Comparison of ENCODE assay signal across 8 cellular contexts in genomic region chr12:54368016-54368708, GRCh38. TPM values are rescaled to one million over a fixed set of nuclear protein-coding genes. Genes with fewer than 3 reads are reported as not detected.
A peak's percentile ranks its signal among the peaks of the same experiment; 100 is the strongest.
DNase-seq lines count a peak whose midpoint lies in the region; ATAC-seq, FAIRE-seq and TF ChIP-seq lines count a peak whose summit lies in the region.

No MANE protein-coding gene starts in this region.

- H2AK5ac ChIP-seq in trophoblast cell (ENCODE audit: low read length) = no peak overlapping the region

- H3K4me1 Mint-ChIP-seq in astrocyte (ENCODE audit: low read depth, unreplicated experiment) (peaks cover 18% of the 10 kb centered on the region), progenitor cell of endocrine pancreas (ENCODE audit: low read depth) (peaks cover 6% of the 10 kb centered on the region)

- H2BK5ac ChIP-seq in trophoblast cell (ENCODE audit: low read depth, low read length, poor library complexity) = no peak overlapping the region

- H3K4me3 ChIP-seq in astrocyte (ENCODE audit: insufficient read depth, low read depth, low read length) (no peak overlapping the region), trophoblast cell (ENCODE audit: low read depth, low read length) (no peak overlapping the region)

- H2BK120ac ChIP-seq in trophoblast cell (ENCODE audit: insufficient read depth, low read length, poor library complexity) = no peak overlapping the region

- WGBS in trophoblast cell (ENCODE audit: extremely low coverage, insufficient coverage, insufficient read length) = no CpG with 5 or more reads among the region's 5 CpGs

- H3K27ac ChIP-seq in astrocyte (ENCODE audit: low read depth, low read length) = no peak overlapping the region
- H3K27ac ChIP-seq in trophoblast cell (ENCODE audit: low read depth, low read length) = no peak overlapping the region

- H4K12ac ChIP-seq in trophoblast cell (ENCODE audit: low read depth, low read length) = no peak overlapping the region

- no peak overlapping the region for H3K18ac ChIP-seq in trophoblast cell (ENCODE audit: low read length)

- H3K9me3 ChIP-seq in astrocyte (ENCODE audit: insufficient read depth, low read depth, low read length) (no peaks in the 10 kb centered on the region), trophoblast cell (ENCODE audit: insufficient read depth, low read depth, low read length) (no peaks in the 10 kb centered on the region)

- H3K79me1 ChIP-seq in trophoblast cell (ENCODE audit: low read length) = peaks cover 4% of the 10 kb centered on the region

- no peak for FAIRE-seq in astrocyte (lab: Jason Lieb, UNC)

- H2BK12ac ChIP-seq in trophoblast cell (ENCODE audit: low read length) = no peak overlapping the region

- H3K36me3 ChIP-seq in astrocyte (ENCODE audit: insufficient read depth, low read length) (no peaks in the 10 kb centered on the region), trophoblast cell (ENCODE audit: control insufficient read depth in 1 of 2, insufficient read depth in 2 of 2, low read length in 2 of 2) (peaks cover 13 to 23% of the 10 kb centered on the region in 2 experiments)

- H3K79me2 ChIP-seq in astrocyte (ENCODE audit: insufficient read depth, low read length) (no peaks in the 10 kb centered on the region), trophoblast cell (ENCODE audit: control insufficient read depth, insufficient read depth, low read length, poor library complexity) (no peaks in the 10 kb centered on the region)

- H3K36me3 Mint-ChIP-seq in astrocyte (ENCODE audit: low read depth, unreplicated experiment) (peaks cover 8% of the 10 kb centered on the region), progenitor cell of endocrine pancreas (ENCODE audit: insufficient read depth) (peaks cover 9% of the 10 kb centered on the region)

- H4K91ac ChIP-seq in trophoblast cell (ENCODE audit: low read depth, low read length) = no peak overlapping the region

- ATAC-seq in GM18858 (IDR thresholded peaks at IDR 0.05; ENCODE audit: unreplicated experiment) (peak; percentile 14), HG02973 (IDR thresholded peaks at IDR 0.05; ENCODE audit: unreplicated experiment) (peak; percentile 20)

- H3K4me3 Mint-ChIP-seq in astrocyte (ENCODE audit: unreplicated experiment) (peak overlapping the region; percentile 46), progenitor cell of endocrine pancreas (ENCODE audit: low read depth) (no peak overlapping the region)

- H3K23ac ChIP-seq in trophoblast cell (ENCODE audit: low read length) = no peak overlapping the region

- H3K27me3 Mint-ChIP-seq in astrocyte (ENCODE audit: low read depth, unreplicated experiment) (peaks cover 2% of the 10 kb centered on the region), progenitor cell of endocrine pancreas (peaks cover 55% of the 10 kb centered on the region)

- H3K27ac Mint-ChIP-seq in astrocyte (ENCODE audit: unreplicated experiment) (peak overlapping the region; percentile 55), progenitor cell of endocrine pancreas (no peak overlapping the region)

- DNase-seq in astrocyte (ENCODE audit: low read depth) (no peak), trophoblast cell (no peak), NCI-H2107 (lab: John Stamatoyannopoulos, UW) (no peak), NCI-H748 (lab: John Stamatoyannopoulos, UW; ENCODE audit: unreplicated experiment) (no peak), NCI-H187 treated with DMSO at 0.1 percent for 48 hours (lab: John Stamatoyannopoulos, UW) (no peak), progenitor cell of endocrine pancreas (ENCODE audit: low spot score, unreplicated experiment) (no peak)

- H2AFZ ChIP-seq in astrocyte (ENCODE audit: low read depth, low read length) = peak overlapping the region; percentile 73
- no peak overlapping the region for H2AFZ ChIP-seq in trophoblast cell (ENCODE audit: insufficient read depth, low read length, poor library complexity)

- peak overlapping the region; percentile 89 for H3K4me2 ChIP-seq in astrocyte (ENCODE audit: low read length)
- H3K4me2 ChIP-seq in trophoblast cell (ENCODE audit: low read length) = peak overlapping the region; percentile 35

- TF ChIP-seq CTCF in astrocyte (IDR thresholded peaks at IDR 0.05; ENCODE audit: insufficient read depth, low read depth, low read length) = no peak
- no peak for TF ChIP-seq CTCF in progenitor cell of endocrine pancreas (IDR thresholded peaks at IDR 0.05; ENCODE audit: unreplicated experiment)

- H3K4me1 ChIP-seq in astrocyte (ENCODE audit: insufficient read depth, low read length) (peaks cover 16% of the 10 kb centered on the region), trophoblast cell (ENCODE audit: control insufficient read depth in 1 of 2, insufficient read depth in 2 of 2, low read length in 2 of 2) (peaks cover 7 to 18% of the 10 kb centered on the region in 2 experiments)

- H4K20me1 ChIP-seq in astrocyte (ENCODE audit: insufficient read depth, low read length) = no peaks in the 10 kb centered on the region

- no peaks in the 10 kb centered on the region for H3K9me3 Mint-ChIP-seq in astrocyte (ENCODE audit: unreplicated experiment)
- H3K9me3 Mint-ChIP-seq in progenitor cell of endocrine pancreas (ENCODE audit: low read depth) = no peaks in the 10 kb centered on the region

- H3K4ac ChIP-seq in trophoblast cell (ENCODE audit: low read depth, low read length) = no peak overlapping the region

- H3K27me3 ChIP-seq in astrocyte (ENCODE audit: insufficient read depth, low read length) = no peaks in the 10 kb centered on the region
- H3K27me3 ChIP-seq in trophoblast cell (ENCODE audit: insufficient read depth, low read length) = no peaks in the 10 kb centered on the region

- H3K9ac ChIP-seq in astrocyte (ENCODE audit: low read length) (peak overlapping the region; percentile 60), trophoblast cell (ENCODE audit: low read length) (no peak overlapping the region)

- no peak overlapping the region for H3K14ac ChIP-seq in trophoblast cell (ENCODE audit: low read length)

- H4K8ac ChIP-seq in trophoblast cell (ENCODE audit: low read depth, low read length) = peak overlapping the region; percentile 83

RNA-seq across cellular contexts. Expression of gene GPR84, which starts 3.9 kb away (rescaled TPM):
- total RNA-seq in astrocyte (not detected in 2 replicates), progenitor cell of endocrine pancreas (not detected in 2 replicates)
- 0.04 and 0.06 TPM in 2 replicates for polyA plus RNA-seq in trophoblast cell (2013)

RNA-seq across cellular contexts. Expression of gene ZNF385A, which starts 16.4 kb away (rescaled TPM):
- 23.0 and 24.4 TPM in 2 replicates for total RNA-seq in astrocyte
- polyA plus RNA-seq in trophoblast cell (2013) = 74.0 and 75.2 TPM in 2 replicates
- total RNA-seq in progenitor cell of endocrine pancreas = 15.6 and 16.6 TPM in 2 replicates

RNA-seq across cellular contexts. Expression of gene COPZ1, which starts 43.2 kb away (rescaled TPM):
- total RNA-seq in astrocyte (134 and 136 TPM in 2 replicates), progenitor cell of endocrine pancreas (165 and 173 TPM in 2 replicates)
- 133 and 138 TPM in 2 replicates for polyA plus RNA-seq in trophoblast cell (2013)

RNA-seq across cellular contexts. Expression of gene ITGA5, which starts 50.9 kb away (rescaled TPM):
- total RNA-seq in astrocyte (317 and 382 TPM in 2 replicates), progenitor cell of endocrine pancreas (32.2 and 37.8 TPM in 2 replicates)
- polyA plus RNA-seq in trophoblast cell (2013) = 81.6 and 90.0 TPM in 2 replicates
